ENCODE assay signal across 21 cellular contexts in the genomic region with DNA sequence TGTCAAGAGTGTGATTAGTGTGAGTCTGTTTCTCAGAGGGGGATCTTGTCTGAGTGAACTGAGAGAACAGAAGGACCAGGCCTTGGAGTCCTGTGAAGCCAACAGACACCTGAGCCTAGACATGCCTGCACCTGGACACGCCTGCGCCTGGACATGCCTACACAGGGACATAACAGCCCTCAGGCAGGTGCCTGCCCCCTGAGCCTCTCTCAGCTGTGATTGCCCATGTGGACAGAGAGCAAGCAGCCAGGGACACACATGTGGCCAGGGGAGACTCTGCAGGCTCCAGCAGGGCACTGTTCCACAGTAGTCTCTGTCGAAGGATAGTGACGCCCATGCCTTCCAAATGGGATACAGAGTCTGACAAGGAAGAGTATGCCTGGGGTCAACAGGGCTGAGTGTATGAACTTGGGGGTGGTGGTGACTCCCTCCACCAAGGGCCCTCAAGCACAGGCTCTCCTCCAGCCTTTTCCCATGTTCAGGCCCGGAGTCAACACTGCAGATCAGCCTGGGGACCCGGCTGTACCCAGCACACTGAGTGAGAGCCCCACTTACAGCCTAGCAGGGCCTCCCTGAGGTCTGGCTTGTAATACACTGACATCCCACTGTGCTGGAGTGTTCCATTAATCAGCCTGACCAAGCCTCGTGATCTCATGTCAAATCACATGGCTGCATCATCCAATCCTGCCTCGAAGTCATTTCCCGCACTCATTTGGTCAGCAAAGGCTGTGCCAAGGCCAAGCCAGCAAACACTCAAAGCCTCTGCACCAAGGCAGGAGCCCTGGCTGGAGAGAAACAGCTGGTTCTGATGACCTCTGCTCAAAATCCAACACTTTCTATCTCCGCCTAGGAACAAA.
DNase-seq lines count a peak whose midpoint lies in the region; ATAC-seq, FAIRE-seq and TF ChIP-seq lines count a peak whose summit lies in the region.
"Had no signal": no experiment of that assay in that cellular context is flagged by ENCODE, and none has a peak within 500 bp of the region (broad histone marks: within the 10 kb centered on the region; RNA-seq: fewer than 3 reads in every experiment).

No MANE protein-coding gene starts in this region.

- no peaks in the 10 kb centered on the region for H4K20me1 ChIP-seq in PC-3 (ENCODE audit: low read length)

- no peaks in the 10 kb centered on the region for H3F3A ChIP-seq in PC-3 (ENCODE audit: low read length, unreplicated experiment)

- H3K4me1 Mint-ChIP-seq in brain: peaks cover 64% of the 10 kb centered on the region
- H3K4me1 Mint-ChIP-seq in stimulated activated memory B cell treated with anti-CD40 and anti-IgM and Interleukin-4, amounts not matched to agents 10 μg/mL and 1 μg/mL and 100 μg/mL, for 72 hours: no peaks in the 10 kb centered on the region
- no peaks in the 10 kb centered on the region for H3K4me1 Mint-ChIP-seq in T-cell
- H3K4me1 Mint-ChIP-seq: activated CD4-positive, alpha-beta T cell treated with anti-CD3 and anti-CD28 coated beads, Interleukin-2, amount 10 ng/mL, durations not matched to agents 7 days and 5 days; activated naive CD8-positive, alpha-beta T cell treated with anti-CD3 and anti-CD28 coated beads, Interleukin-2, amount 10 ng/mL, durations not matched to agents 7 days and 5 days; CD4-positive, alpha-beta memory T cell; memory B cell; naive B cell had no signal

- H3K79me2 ChIP-seq in PC-3 (ENCODE audit: low read length): no peaks in the 10 kb centered on the region
- H3K79me2 ChIP-seq: parathyroid adenoma had no signal

- peaks cover 31% of the 10 kb centered on the region for H3K36me3 Mint-ChIP-seq in brain
- no peaks in the 10 kb centered on the region for H3K36me3 Mint-ChIP-seq in stimulated activated memory B cell treated with anti-CD40 and anti-IgM and Interleukin-4, amounts not matched to agents 10 μg/mL and 1 μg/mL and 100 μg/mL, for 72 hours
- no peaks in the 10 kb centered on the region for H3K36me3 Mint-ChIP-seq in T-cell
- H3K36me3 Mint-ChIP-seq: activated naive CD8-positive, alpha-beta T cell treated with anti-CD3 and anti-CD28 coated beads, Interleukin-2, amount 10 ng/mL, durations not matched to agents 7 days and 5 days; CD4-positive, alpha-beta memory T cell; memory B cell; naive B cell had no signal

- no peak overlapping the region for H3K4me3 Mint-ChIP-seq in brain
- no peak overlapping the region for H3K4me3 Mint-ChIP-seq in stimulated activated memory B cell treated with anti-CD40 and anti-IgM and Interleukin-4, amounts not matched to agents 10 μg/mL and 1 μg/mL and 100 μg/mL, for 72 hours
- H3K4me3 Mint-ChIP-seq in T-cell: no peak overlapping the region
- H3K4me3 Mint-ChIP-seq: activated CD4-positive, alpha-beta T cell treated with anti-CD3 and anti-CD28 coated beads, Interleukin-2, amount 10 ng/mL, durations not matched to agents 7 days and 5 days; activated naive CD8-positive, alpha-beta T cell treated with anti-CD3 and anti-CD28 coated beads, Interleukin-2, amount 10 ng/mL, durations not matched to agents 7 days and 5 days; CD4-positive, alpha-beta memory T cell; memory B cell; naive B cell; T-helper 1 cell treated with Interleukin-12 subunit alpha and Interleukin-12 subunit beta and Interleukin-4 antibody, amounts not matched to agents 30 μg/mL and 1 μg/mL, for 36 hours had no signal

- no TSS peak for BruUV-seq in PC-3 (replicated peaks; lab: Mats Ljungman, UMichigan)

- no peaks in the 10 kb centered on the region for H3K36me3 ChIP-seq in PC-3 (ENCODE audit: low read depth, low read length)
- H3K36me3 ChIP-seq: breast epithelium had no signal

- DNase-seq in PC-3 (no peak), fibroblast of mammary gland (ENCODE audit: low read depth) (peak; percentile 18), T-cell (no peak), urothelium cell line (ENCODE audit: low spot score) (no peak), SW480 (ENCODE audit: low spot score) (no peak)
- DNase-seq: activated CD4-positive, alpha-beta T cell treated with anti-CD3 and anti-CD28 coated beads, Interleukin-2, amount 10 ng/mL, durations not matched to agents 7 days and 5 days; activated CD8-positive, alpha-beta memory T cell treated with anti-CD3 and anti-CD28 coated beads, Interleukin-2, amount 50 U/mL, for 48 hours; activated naive CD8-positive, alpha-beta T cell treated with anti-CD3 and anti-CD28 coated beads, Interleukin-2, amount 10 ng/mL, durations not matched to agents 7 days and 5 days; CD4-positive, alpha-beta memory T cell; Karpas-422; naive B cell; NCI-H1048 had no signal

- TF ChIP-seq CTCF in PC-3 (conservative IDR thresholded peaks at IDR 0.05; ENCODE audit: low read depth, low read length) (no peak), brain (conservative IDR thresholded peaks at IDR 0.05) (no peak), fibroblast of mammary gland (conservative IDR thresholded peaks at IDR 0.05; ENCODE audit: control insufficient read depth, insufficient read depth, low read depth, low read length) (no peak)

- H3K9me3 Mint-ChIP-seq in brain (peaks cover 0 to 5% (median 0%) of the 10 kb centered on the region in 5 experiments), T-cell (no peaks in the 10 kb centered on the region)
- no peaks in the 10 kb centered on the region for H3K9me3 Mint-ChIP-seq in stimulated activated memory B cell treated with anti-CD40 and anti-IgM and Interleukin-4, amounts not matched to agents 10 μg/mL and 1 μg/mL and 100 μg/mL, for 72 hours
- H3K9me3 Mint-ChIP-seq: activated CD4-positive, alpha-beta T cell treated with anti-CD3 and anti-CD28 coated beads, Interleukin-2, amount 10 ng/mL, durations not matched to agents 7 days and 5 days; activated naive CD8-positive, alpha-beta T cell treated with anti-CD3 and anti-CD28 coated beads, Interleukin-2, amount 10 ng/mL, durations not matched to agents 7 days and 5 days; memory B cell; naive B cell; T-helper 1 cell treated with Interleukin-12 subunit alpha and Interleukin-12 subunit beta and Interleukin-4 antibody, amounts not matched to agents 30 μg/mL and 1 μg/mL, for 36 hours had no signal

- no peaks in the 10 kb centered on the region for H3K27me3 Mint-ChIP-seq in brain
- no peaks in the 10 kb centered on the region for H3K27me3 Mint-ChIP-seq in stimulated activated memory B cell treated with anti-CD40 and anti-IgM and Interleukin-4, amounts not matched to agents 10 μg/mL and 1 μg/mL and 100 μg/mL, for 72 hours
- no peaks in the 10 kb centered on the region for H3K27me3 Mint-ChIP-seq in T-cell
- H3K27me3 Mint-ChIP-seq: activated CD4-positive, alpha-beta T cell treated with anti-CD3 and anti-CD28 coated beads, Interleukin-2, amount 10 ng/mL, durations not matched to agents 7 days and 5 days; activated naive CD8-positive, alpha-beta T cell treated with anti-CD3 and anti-CD28 coated beads, Interleukin-2, amount 10 ng/mL, durations not matched to agents 7 days and 5 days; CD4-positive, alpha-beta memory T cell; naive B cell had no signal

- H3K27me3 ChIP-seq in PC-3 (ENCODE audit: low read length): no peaks in the 10 kb centered on the region
- H3K27me3 ChIP-seq: breast epithelium had no signal

- H3K9me2 ChIP-seq in PC-3 (replicated peaks; ENCODE audit: low read length): no peaks in the 10 kb centered on the region

- CTCF ChIA-PET in PC-3 (lab: Charles Lee): no interaction called here
- CTCF ChIA-PET in T-cell (lab: Charles Lee): no interaction called here

- no peak overlapping the region for H3K27ac ChIP-seq in PC-3 (ENCODE audit: low read length)
- H3K27ac ChIP-seq: epithelial cell of prostate, parathyroid adenoma had no signal

- no peak overlapping the region for H2AFZ ChIP-seq in PC-3 (ENCODE audit: low read length)
- H2AFZ ChIP-seq: parathyroid adenoma had no signal

- H3K4me3 ChIP-seq in PC-3 (ENCODE audit: low read length): no peak overlapping the region
- H3K4me3 ChIP-seq in fibroblast of mammary gland (ENCODE audit: control insufficient read depth, low read depth, low read length): no peak overlapping the region
- H3K4me3 ChIP-seq: breast epithelium, GM12878 had no signal

- H3K4me2 ChIP-seq in PC-3 (ENCODE audit: low read length): no peak overlapping the region

- H3K9ac ChIP-seq in PC-3 (ENCODE audit: low read length): no peak overlapping the region
- H3K9ac ChIP-seq: parathyroid adenoma had no signal

- no peak for FAIRE-seq in urothelium cell line (lab: Jason Lieb, UNC)
- FAIRE-seq: GM12878 had no signal

- ATAC-seq in PC-3 (peak; percentile 19; the same call in 1 of the 2 replicates), T-cell (replicated peaks in 1 of 4) (no peak)
- peak; percentile 18 for ATAC-seq in stimulated activated memory B cell treated with anti-CD40 and anti-IgM and Interleukin-4, amounts not matched to agents 10 μg/mL and 1 μg/mL and 100 μg/mL, for 72 hours
- ATAC-seq: GM12878, sciatic nerve had no signal

- POLR2A ChIA-PET in PC-3 (lab: Charles Lee; ENCODE audit: unreplicated experiment): no interaction called here
- POLR2A ChIA-PET in T-cell (lab: Charles Lee): no interaction called here

- intact Hi-C loops in PC-3 (cut with micrococcal nuclease): no loop called here

- no peaks in the 10 kb centered on the region for H3K9me3 ChIP-seq in PC-3 (ENCODE audit: low read length)
- H3K9me3 ChIP-seq: breast epithelium had no signal

- no peaks in the 10 kb centered on the region for H3K4me1 ChIP-seq in PC-3 (ENCODE audit: insufficient read depth, low read length)
- H3K4me1 ChIP-seq: breast epithelium, parathyroid adenoma had no signal

- H3K27ac Mint-ChIP-seq in brain (peak overlapping the region; percentile 72 to 97 (median 95)), T-cell (no peak overlapping the region)
- no peak overlapping the region for H3K27ac Mint-ChIP-seq in stimulated activated memory B cell treated with anti-CD40 and anti-IgM and Interleukin-4, amounts not matched to agents 10 μg/mL and 1 μg/mL and 100 μg/mL, for 72 hours
- H3K27ac Mint-ChIP-seq: activated CD4-positive, alpha-beta T cell treated with anti-CD3 and anti-CD28 coated beads, Interleukin-2, amount 10 ng/mL, durations not matched to agents 7 days and 5 days; activated naive CD8-positive, alpha-beta T cell treated with anti-CD3 and anti-CD28 coated beads, Interleukin-2, amount 10 ng/mL, durations not matched to agents 7 days and 5 days; CD4-positive, alpha-beta memory T cell; memory B cell; T-helper 1 cell treated with Interleukin-12 subunit alpha and Interleukin-12 subunit beta and Interleukin-4 antibody, amounts not matched to agents 30 μg/mL and 1 μg/mL, for 36 hours had no signal

Comparison
In these comparisons a context has a peak if more than half of its experiments do, and no peak if none do; other contexts are left out.
1. ATAC-seq: peak in PC-3 (single experiment) and stimulated activated memory B cell treated with anti-CD40 and anti-IgM and Interleukin-4, amounts not matched to agents 10 μg/mL and 1 μg/mL and 100 μg/mL, for 72 hours (single experiment); none in T-cell (0 of 4).
2. H3K27ac Mint-ChIP-seq: peak in brain (5 of 5); none in stimulated activated memory B cell treated with anti-CD40 and anti-IgM and Interleukin-4, amounts not matched to agents 10 μg/mL and 1 μg/mL and 100 μg/mL, for 72 hours (single experiment) and T-cell (0 of 2).